In the genomic region with DNA sequence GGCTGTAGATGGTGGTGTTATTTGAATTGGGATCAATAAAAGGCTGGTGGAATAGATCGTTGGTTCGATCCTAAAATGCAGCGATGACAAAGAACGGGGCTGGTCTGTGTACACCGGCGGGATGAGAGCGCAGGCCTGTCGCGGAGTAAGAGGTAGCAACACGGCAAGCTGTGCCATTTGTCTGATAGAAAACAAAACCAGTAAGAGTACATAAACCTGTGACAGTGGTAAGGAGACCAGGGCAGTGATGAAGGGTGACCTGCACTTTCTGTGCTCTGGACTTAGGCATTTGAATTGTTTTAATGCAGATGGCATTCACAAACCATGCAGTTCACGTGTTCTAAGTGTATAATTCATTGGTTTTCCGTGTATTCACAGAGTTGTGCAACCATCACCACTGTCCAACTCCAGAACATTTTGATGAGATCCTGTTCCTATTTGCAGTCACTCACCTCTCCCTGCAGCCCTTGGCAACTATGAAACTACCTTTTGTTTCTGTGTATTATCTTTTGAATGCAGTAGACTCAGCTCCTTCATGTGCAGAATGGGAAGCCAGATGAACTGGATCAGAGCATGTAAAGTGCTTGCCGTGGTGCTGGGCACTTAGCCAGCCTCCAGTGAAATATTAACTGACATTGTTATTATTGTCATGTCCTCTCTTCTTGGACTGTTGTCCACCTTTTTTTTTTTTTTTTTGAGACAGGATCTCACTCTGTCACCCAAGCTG, we compare ENCODE assay signal across 2 cellular contexts.
TF ChIP-seq lines count a peak whose summit lies in the region.

No MANE protein-coding gene starts in this region.

TF ChIP-seq in liver, 16 proteins besides CTCF, POLR2A, EP300 and RAD21 (continued from another document):
- TF ChIP-seq, protein P1, sequence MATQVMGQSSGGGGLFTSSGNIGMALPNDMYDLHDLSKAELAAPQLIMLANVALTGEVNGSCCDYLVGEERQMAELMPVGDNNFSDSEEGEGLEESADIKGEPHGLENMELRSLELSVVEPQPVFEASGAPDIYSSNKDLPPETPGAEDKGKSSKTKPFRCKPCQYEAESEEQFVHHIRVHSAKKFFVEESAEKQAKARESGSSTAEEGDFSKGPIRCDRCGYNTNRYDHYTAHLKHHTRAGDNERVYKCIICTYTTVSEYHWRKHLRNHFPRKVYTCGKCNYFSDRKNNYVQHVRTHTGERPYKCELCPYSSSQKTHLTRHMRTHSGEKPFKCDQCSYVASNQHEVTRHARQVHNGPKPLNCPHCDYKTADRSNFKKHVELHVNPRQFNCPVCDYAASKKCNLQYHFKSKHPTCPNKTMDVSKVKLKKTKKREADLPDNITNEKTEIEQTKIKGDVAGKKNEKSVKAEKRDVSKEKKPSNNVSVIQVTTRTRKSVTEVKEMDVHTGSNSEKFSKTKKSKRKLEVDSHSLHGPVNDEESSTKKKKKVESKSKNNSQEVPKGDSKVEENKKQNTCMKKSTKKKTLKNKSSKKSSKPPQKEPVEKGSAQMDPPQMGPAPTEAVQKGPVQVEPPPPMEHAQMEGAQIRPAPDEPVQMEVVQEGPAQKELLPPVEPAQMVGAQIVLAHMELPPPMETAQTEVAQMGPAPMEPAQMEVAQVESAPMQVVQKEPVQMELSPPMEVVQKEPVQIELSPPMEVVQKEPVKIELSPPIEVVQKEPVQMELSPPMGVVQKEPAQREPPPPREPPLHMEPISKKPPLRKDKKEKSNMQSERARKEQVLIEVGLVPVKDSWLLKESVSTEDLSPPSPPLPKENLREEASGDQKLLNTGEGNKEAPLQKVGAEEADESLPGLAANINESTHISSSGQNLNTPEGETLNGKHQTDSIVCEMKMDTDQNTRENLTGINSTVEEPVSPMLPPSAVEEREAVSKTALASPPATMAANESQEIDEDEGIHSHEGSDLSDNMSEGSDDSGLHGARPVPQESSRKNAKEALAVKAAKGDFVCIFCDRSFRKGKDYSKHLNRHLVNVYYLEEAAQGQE (IDR thresholded peaks at IDR 0.05) = peak; percentile 34
- TF ChIP-seq FOXA1 (IDR thresholded peaks at IDR 0.05) = peak; percentile 49
- TF ChIP-seq HNF4A (conservative IDR thresholded peaks at IDR 0.05) = peak; percentile 33 to 68
- TF ChIP-seq, protein P2, sequence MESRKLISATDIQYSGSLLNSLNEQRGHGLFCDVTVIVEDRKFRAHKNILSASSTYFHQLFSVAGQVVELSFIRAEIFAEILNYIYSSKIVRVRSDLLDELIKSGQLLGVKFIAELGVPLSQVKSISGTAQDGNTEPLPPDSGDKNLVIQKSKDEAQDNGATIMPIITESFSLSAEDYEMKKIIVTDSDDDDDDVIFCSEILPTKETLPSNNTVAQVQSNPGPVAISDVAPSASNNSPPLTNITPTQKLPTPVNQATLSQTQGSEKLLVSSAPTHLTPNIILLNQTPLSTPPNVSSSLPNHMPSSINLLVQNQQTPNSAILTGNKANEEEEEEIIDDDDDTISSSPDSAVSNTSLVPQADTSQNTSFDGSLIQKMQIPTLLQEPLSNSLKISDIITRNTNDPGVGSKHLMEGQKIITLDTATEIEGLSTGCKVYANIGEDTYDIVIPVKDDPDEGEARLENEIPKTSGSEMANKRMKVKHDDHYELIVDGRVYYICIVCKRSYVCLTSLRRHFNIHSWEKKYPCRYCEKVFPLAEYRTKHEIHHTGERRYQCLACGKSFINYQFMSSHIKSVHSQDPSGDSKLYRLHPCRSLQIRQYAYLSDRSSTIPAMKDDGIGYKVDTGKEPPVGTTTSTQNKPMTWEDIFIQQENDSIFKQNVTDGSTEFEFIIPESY (IDR thresholded peaks at IDR 0.05) = peak; percentile 10

TF ChIP-seq in GM23338, 12 proteins besides CTCF, POLR2A, EP300 and RAD21 (continued from another document):
- TF ChIP-seq, protein P3, sequence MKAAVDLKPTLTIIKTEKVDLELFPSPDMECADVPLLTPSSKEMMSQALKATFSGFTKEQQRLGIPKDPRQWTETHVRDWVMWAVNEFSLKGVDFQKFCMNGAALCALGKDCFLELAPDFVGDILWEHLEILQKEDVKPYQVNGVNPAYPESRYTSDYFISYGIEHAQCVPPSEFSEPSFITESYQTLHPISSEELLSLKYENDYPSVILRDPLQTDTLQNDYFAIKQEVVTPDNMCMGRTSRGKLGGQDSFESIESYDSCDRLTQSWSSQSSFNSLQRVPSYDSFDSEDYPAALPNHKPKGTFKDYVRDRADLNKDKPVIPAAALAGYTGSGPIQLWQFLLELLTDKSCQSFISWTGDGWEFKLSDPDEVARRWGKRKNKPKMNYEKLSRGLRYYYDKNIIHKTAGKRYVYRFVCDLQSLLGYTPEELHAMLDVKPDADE (IDR thresholded peaks at IDR 0.05) = no peak
- TF ChIP-seq ZNF114 (CRISPR knock-in tag; IDR thresholded peaks at IDR 0.05) (no peak), NANOG (IDR thresholded peaks at IDR 0.05; ENCODE audit: borderline replicate concordance) (no peak), CREB1 (CRISPR knock-in tag; IDR thresholded peaks at IDR 0.05; ENCODE audit: low read depth) (no peak)
- TF ChIP-seq, protein P4, sequence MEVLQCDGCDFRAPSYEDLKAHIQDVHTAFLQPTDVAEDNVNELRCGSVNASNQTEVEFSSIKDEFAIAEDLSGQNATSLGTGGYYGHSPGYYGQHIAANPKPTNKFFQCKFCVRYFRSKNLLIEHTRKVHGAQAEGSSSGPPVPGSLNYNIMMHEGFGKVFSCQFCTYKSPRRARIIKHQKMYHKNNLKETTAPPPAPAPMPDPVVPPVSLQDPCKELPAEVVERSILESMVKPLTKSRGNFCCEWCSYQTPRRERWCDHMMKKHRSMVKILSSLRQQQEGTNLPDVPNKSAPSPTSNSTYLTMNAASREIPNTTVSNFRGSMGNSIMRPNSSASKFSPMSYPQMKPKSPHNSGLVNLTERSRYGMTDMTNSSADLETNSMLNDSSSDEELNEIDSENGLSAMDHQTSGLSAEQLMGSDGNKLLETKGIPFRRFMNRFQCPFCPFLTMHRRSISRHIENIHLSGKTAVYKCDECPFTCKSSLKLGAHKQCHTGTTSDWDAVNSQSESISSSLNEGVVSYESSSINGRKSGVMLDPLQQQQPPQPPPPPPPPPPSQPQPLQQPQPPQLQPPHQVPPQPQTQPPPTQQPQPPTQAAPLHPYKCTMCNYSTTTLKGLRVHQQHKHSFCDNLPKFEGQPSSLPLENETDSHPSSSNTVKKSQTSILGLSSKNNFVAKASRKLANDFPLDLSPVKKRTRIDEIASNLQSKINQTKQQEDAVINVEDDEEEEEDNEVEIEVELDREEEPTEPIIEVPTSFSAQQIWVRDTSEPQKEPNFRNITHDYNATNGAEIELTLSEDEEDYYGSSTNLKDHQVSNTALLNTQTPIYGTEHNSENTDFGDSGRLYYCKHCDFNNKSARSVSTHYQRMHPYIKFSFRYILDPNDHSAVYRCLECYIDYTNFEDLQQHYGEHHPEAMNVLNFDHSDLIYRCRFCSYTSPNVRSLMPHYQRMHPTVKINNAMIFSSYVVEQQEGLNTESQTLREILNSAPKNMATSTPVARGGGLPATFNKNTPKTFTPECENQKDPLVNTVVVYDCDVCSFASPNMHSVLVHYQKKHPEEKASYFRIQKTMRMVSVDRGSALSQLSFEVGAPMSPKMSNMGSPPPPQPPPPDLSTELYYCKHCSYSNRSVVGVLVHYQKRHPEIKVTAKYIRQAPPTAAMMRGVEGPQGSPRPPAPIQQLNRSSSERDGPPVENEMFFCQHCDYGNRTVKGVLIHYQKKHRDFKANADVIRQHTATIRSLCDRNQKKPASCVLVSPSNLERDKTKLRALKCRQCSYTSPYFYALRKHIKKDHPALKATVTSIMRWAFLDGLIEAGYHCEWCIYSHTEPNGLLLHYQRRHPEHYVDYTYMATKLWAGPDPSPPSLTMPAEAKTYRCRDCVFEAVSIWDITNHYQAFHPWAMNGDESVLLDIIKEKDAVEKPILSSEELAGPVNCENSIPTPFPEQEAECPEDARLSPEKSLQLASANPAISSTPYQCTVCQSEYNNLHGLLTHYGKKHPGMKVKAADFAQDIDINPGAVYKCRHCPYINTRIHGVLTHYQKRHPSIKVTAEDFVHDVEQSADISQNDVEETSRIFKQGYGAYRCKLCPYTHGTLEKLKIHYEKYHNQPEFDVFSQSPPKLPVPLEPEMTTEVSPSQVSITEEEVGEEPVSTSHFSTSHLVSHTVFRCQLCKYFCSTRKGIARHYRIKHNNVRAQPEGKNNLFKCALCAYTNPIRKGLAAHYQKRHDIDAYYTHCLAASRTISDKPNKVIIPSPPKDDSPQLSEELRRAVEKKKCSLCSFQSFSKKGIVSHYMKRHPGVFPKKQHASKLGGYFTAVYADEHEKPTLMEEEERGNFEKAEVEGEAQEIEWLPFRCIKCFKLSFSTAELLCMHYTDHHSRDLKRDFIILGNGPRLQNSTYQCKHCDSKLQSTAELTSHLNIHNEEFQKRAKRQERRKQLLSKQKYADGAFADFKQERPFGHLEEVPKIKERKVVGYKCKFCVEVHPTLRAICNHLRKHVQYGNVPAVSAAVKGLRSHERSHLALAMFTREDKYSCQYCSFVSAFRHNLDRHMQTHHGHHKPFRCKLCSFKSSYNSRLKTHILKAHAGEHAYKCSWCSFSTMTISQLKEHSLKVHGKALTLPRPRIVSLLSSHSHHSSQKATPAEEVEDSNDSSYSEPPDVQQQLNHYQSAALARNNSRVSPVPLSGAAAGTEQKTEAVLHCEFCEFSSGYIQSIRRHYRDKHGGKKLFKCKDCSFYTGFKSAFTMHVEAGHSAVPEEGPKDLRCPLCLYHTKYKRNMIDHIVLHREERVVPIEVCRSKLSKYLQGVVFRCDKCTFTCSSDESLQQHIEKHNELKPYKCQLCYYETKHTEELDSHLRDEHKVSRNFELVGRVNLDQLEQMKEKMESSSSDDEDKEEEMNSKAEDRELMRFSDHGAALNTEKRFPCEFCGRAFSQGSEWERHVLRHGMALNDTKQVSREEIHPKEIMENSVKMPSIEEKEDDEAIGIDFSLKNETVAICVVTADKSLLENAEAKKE (CRISPR knock-in tag; IDR thresholded peaks at IDR 0.05) = no peak
TF ChIP-seq in GM23338: peak in this region for 0.
